8 cellular contexts compared by ENCODE assay signal in genomic region chr9:33676184-33676745, GRCh38.
A peak's percentile ranks its signal among the peaks of the same experiment; 100 is the strongest.
DNase-seq lines count a peak whose midpoint lies in the region; FAIRE-seq and TF ChIP-seq lines count a peak whose summit lies in the region.
"Not testable (repeated sequence)": the region's sequence is repeated elsewhere in the genome, so short reads cannot be mapped to it uniquely, and the experiment has no call there.

No MANE protein-coding gene starts in this region.

- not testable (repeated sequence) for TF ChIP-seq CTCF in Caco-2 (IDR thresholded peaks at IDR 0.05; ENCODE audit: insufficient read depth in 1 of 2, low read depth in 1 of 2, low read length in 1 of 2, severe bottlenecking in 1 of 2, unreplicated experiment in 1 of 2); KMS-11 (conservative IDR thresholded peaks at IDR 0.05; ENCODE audit: low read depth, low read length); endothelial cell of umbilical vein (IDR thresholded peaks at IDR 0.05; ENCODE audit: extremely low read depth in 1 of 2, insufficient read depth in 1 of 2, low read depth in 1 of 2, low read length in 2 of 2)

- H3K27ac ChIP-seq in KMS-11 (peak overlapping the region; percentile 56), SJCRH30 (peak overlapping the region; percentile 80), neuronal stem cell (replicated peaks; ENCODE audit: low read length) (peak overlapping the region; percentile 83), temporal lobe (ENCODE audit: low read depth, low read length) (peak overlapping the region; percentile 83)
- H3K27ac ChIP-seq in endothelial cell of umbilical vein (ENCODE audit: insufficient read depth, low read depth, low read length) = not testable (repeated sequence)

- peaks cover 43% of the 10 kb centered on the region for H3K27me3 Mint-ChIP-seq in Caco-2 (ENCODE audit: insufficient read depth, unreplicated experiment)
- peaks cover 80% of the 10 kb centered on the region for H3K27me3 Mint-ChIP-seq in activated naive CD8-positive, alpha-beta T cell treated with anti-CD3 and anti-CD28 coated beads for 36 hours

- not testable (repeated sequence) for H3K4me1 Mint-ChIP-seq in Caco-2 (ENCODE audit: low read depth, unreplicated experiment); activated naive CD8-positive, alpha-beta T cell treated with anti-CD3 and anti-CD28 coated beads for 36 hours

- peak overlapping the region; percentile 43 for H3K23ac ChIP-seq in neuronal stem cell (ENCODE audit: low read depth, low read length, poor library complexity)

- not testable (repeated sequence) for FAIRE-seq in endothelial cell of umbilical vein (lab: Jason Lieb, UNC)
- peak; percentile 79 for FAIRE-seq in islet of Langerhans (lab: Jason Lieb, UNC)

- H3K4me3 ChIP-seq in Caco-2 (ENCODE audit: low read depth, low read length) (peak overlapping the region; percentile 40), SJCRH30 (peak overlapping the region; percentile 79), endothelial cell of umbilical vein (replicated peaks in 1 of 3; ENCODE audit: insufficient read depth in 1 of 3, low read depth in 1 of 3, low read length in 3 of 3) (peak overlapping the region; percentile 23 to 34 (median 32)), neuronal stem cell (ENCODE audit: low read length in 2 of 2) (peak overlapping the region; percentile 47 to 79)
- not testable (repeated sequence) for H3K4me3 ChIP-seq in KMS-11 (IDR thresholded peaks at IDR 0.05; ENCODE audit: insufficient read depth, low read depth, low read length)

- H3K27ac Mint-ChIP-seq in Caco-2 (ENCODE audit: unreplicated experiment); activated naive CD8-positive, alpha-beta T cell treated with anti-CD3 and anti-CD28 coated beads for 36 hours: not testable (repeated sequence)

- BruUV-seq in Caco-2 (replicated peaks; lab: Mats Ljungman, UMichigan); endothelial cell of umbilical vein (replicated peaks; lab: Mats Ljungman, UMichigan): not testable (repeated sequence)

- H3K4me1 ChIP-seq in Caco-2; SJCRH30; endothelial cell of umbilical vein (ENCODE audit: control insufficient read depth, extremely low read depth, insufficient read depth, low read length); neuronal stem cell (ENCODE audit: control insufficient read depth in 2 of 2, insufficient read depth in 1 of 2, low read depth in 1 of 2, low read length in 2 of 2): not testable (repeated sequence)
- H3K4me1 ChIP-seq in KMS-11 (ENCODE audit: low read depth, poor library complexity, severe bottlenecking) = peaks cover 16% of the 10 kb centered on the region

- not testable (repeated sequence) for H2BK5ac ChIP-seq in neuronal stem cell (ENCODE audit: low read length)

- not testable (repeated sequence) for H3K14ac ChIP-seq in neuronal stem cell (ENCODE audit: low read length)

- CTCF ChIA-PET in Caco-2 (lab: Charles Lee) = interaction anchor here (1.3 kb wide), 1 partner anchor 209 kb away, joined by 6 read pairs; no protein-coding TSS in a partner anchor
- CTCF ChIA-PET in endothelial cell of umbilical vein (lab: Charles Lee) = not testable (repeated sequence)

- peak overlapping the region; percentile 83 for H3K18ac ChIP-seq in neuronal stem cell (ENCODE audit: low read length)

- H2BK15ac ChIP-seq in neuronal stem cell (ENCODE audit: low read length) = not testable (repeated sequence)

- dilution Hi-C loops in endothelial cell of umbilical vein (cut with MboI; ENCODE audit: extremely low pct_ligation_motif_present, low sequenced_read_pairs) = not testable (repeated sequence)

- H3K4me3 Mint-ChIP-seq in Caco-2 (ENCODE audit: unreplicated experiment) = peak overlapping the region; percentile 82
- H3K4me3 Mint-ChIP-seq in activated naive CD8-positive, alpha-beta T cell treated with anti-CD3 and anti-CD28 coated beads for 36 hours = peak overlapping the region; percentile 71

- not testable (repeated sequence) for H4K91ac ChIP-seq in neuronal stem cell (ENCODE audit: low read depth, low read length, poor library complexity)

- not testable (repeated sequence) for TF ChIP-seq POLR2A in endothelial cell of umbilical vein (IDR thresholded peaks at IDR 0.05; ENCODE audit: low read depth, low read length)

- H2AFZ ChIP-seq in KMS-11 (ENCODE audit: low read depth) = peak overlapping the region; percentile 91
- H2AFZ ChIP-seq in endothelial cell of umbilical vein (ENCODE audit: low read depth, low read length) = peak overlapping the region; percentile 92
- H2AFZ ChIP-seq in neuronal stem cell (ENCODE audit: low read length) = peak overlapping the region; percentile 100

- POLR2A ChIA-PET in Caco-2 (lab: Charles Lee); endothelial cell of umbilical vein (lab: Charles Lee): not testable (repeated sequence)

- WGBS in neuronal stem cell (ENCODE audit: extremely low coverage in 2 of 2, insufficient read length in 2 of 2, insufficient replicate concordance in 1 of 2), 2 donors = no CpG with 5 or more reads among the region's 8 CpGs

- not testable (repeated sequence) for H3K36me3 ChIP-seq in Caco-2 (ENCODE audit: control insufficient read depth, insufficient read depth, low read length); KMS-11 (ENCODE audit: insufficient read depth); SJCRH30; endothelial cell of umbilical vein (ENCODE audit: control insufficient read depth in 2 of 2, extremely low read depth in 1 of 2, insufficient read depth in 2 of 2, low read length in 2 of 2); neuronal stem cell (replicated peaks in 1 of 2; ENCODE audit: control insufficient read depth in 2 of 2, insufficient read depth in 2 of 2, low read length in 2 of 2)

- H2BK12ac ChIP-seq in neuronal stem cell (ENCODE audit: low read length) = not testable (repeated sequence)

- H3K9ac ChIP-seq in KMS-11 = peak overlapping the region; percentile 64
- not testable (repeated sequence) for H3K9ac ChIP-seq in endothelial cell of umbilical vein (replicated peaks; ENCODE audit: extremely low read depth, insufficient read depth, low read length)
- peak overlapping the region; percentile 70 for H3K9ac ChIP-seq in neuronal stem cell (ENCODE audit: low read depth, low read length, poor library complexity)

- H3K27me3 ChIP-seq in Caco-2 (replicated peaks; ENCODE audit: control insufficient read depth, insufficient read depth, low read length); KMS-11 (ENCODE audit: insufficient read depth, low read depth); SJCRH30: not testable (repeated sequence)
- H3K27me3 ChIP-seq in endothelial cell of umbilical vein (ENCODE audit: control insufficient read depth in 2 of 2, insufficient read depth in 2 of 2, low read length in 2 of 2) = peaks cover 16 to 53% of the 10 kb centered on the region in 2 experiments
- peaks cover 0 to 31% (median 0%) of the 10 kb centered on the region in 3 experiments for H3K27me3 ChIP-seq in neuronal stem cell (ENCODE audit: control insufficient read depth in 3 of 3, insufficient read depth in 3 of 3, low read depth in 1 of 3, low read length in 3 of 3)

- not testable (repeated sequence) for H3K9me3 Mint-ChIP-seq in Caco-2 (ENCODE audit: unreplicated experiment); activated naive CD8-positive, alpha-beta T cell treated with anti-CD3 and anti-CD28 coated beads for 36 hours

- not testable (repeated sequence) for H2BK120ac ChIP-seq in neuronal stem cell (ENCODE audit: low read depth, low read length)

- H3K9me1 ChIP-seq in endothelial cell of umbilical vein (replicated peaks; ENCODE audit: control insufficient read depth, extremely low read depth, insufficient read depth, low read length) = not testable (repeated sequence)

- H3K9me3 ChIP-seq in Caco-2; SJCRH30 (replicated peaks); endothelial cell of umbilical vein (replicated peaks; ENCODE audit: control insufficient read depth, insufficient read depth, low read length); neuronal stem cell (replicated peaks in 1 of 2; ENCODE audit: control insufficient read depth in 2 of 2, insufficient read depth in 1 of 2, low read depth in 1 of 2, low read length in 2 of 2): not testable (repeated sequence)

- intact Hi-C loops in Caco-2 (cut with micrococcal nuclease; ENCODE audit: unreplicated experiment) = not testable (repeated sequence)
- intact Hi-C loops in endothelial cell of umbilical vein (cut with micrococcal nuclease) = loop anchor here (5.0 kb wide), 1 partner anchor 41 kb away; no protein-coding TSS in a partner anchor

- H4K8ac ChIP-seq in neuronal stem cell (ENCODE audit: low read depth, low read length) = not testable (repeated sequence)

- H3K79me1 ChIP-seq in neuronal stem cell (ENCODE audit: low read depth, low read length) = not testable (repeated sequence)

- H4K20me1 ChIP-seq in KMS-11 (ENCODE audit: insufficient read depth); endothelial cell of umbilical vein (replicated peaks; ENCODE audit: control insufficient read depth, extremely low read depth, insufficient read depth, low read length): not testable (repeated sequence)

- not testable (repeated sequence) for H3K36me3 Mint-ChIP-seq in Caco-2 (ENCODE audit: insufficient read depth, unreplicated experiment); activated naive CD8-positive, alpha-beta T cell treated with anti-CD3 and anti-CD28 coated beads for 36 hours

- H3K4ac ChIP-seq in neuronal stem cell (ENCODE audit: low read length) = not testable (repeated sequence)

- H3K4me2 ChIP-seq in KMS-11 (peak overlapping the region; percentile 90), endothelial cell of umbilical vein (ENCODE audit: insufficient read depth, low read length) (peak overlapping the region; percentile 64), neuronal stem cell (ENCODE audit: insufficient read depth, low read length, poor library complexity, severe bottlenecking) (peak overlapping the region; percentile 62)

- DNase-seq in Caco-2; SJCRH30; activated naive CD8-positive, alpha-beta T cell treated with anti-CD3 and anti-CD28 coated beads for 36 hours; neuronal stem cell (ENCODE audit: low spot score): not testable (repeated sequence)
- peak; percentile 24 for DNase-seq in endothelial cell of umbilical vein (ENCODE audit: low read depth, low spot score)

- not testable (repeated sequence) for H2AK5ac ChIP-seq in neuronal stem cell (ENCODE audit: low read depth, low read length)

- not testable (repeated sequence) for H3K79me2 ChIP-seq in KMS-11 (ENCODE audit: insufficient read depth, low read depth); endothelial cell of umbilical vein (ENCODE audit: control insufficient read depth, insufficient read depth, low read length)
